1 cellular context compared by ENCODE assay signal in the genomic region with DNA sequence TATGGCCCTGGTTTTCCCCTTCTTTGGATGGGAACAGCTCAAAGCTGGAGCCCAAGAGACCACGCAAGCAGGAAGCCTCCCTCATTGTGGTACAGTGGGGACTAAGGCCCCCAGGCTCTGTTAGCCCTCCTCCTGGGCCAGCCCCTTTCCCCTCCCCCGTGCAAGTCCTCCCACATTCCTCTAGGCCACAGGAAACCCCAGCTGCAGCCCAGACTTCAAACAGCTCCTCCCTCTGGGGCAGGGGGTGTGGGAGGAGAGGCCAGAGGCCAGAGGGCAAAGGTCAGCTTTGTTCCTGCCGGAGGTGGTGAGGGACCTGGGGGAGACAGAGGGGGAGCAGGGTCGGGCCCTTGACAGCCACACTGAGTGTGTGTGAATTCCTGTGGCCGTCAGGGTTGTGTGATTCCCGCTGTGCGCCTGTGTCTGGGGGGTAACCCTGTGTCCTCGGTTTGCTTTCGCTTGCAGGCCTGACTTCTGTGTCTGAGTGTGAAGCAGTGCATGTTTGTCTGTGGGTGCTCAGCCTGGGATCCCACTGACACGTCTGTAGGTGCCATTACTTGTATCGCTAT.
TF ChIP-seq lines count a peak whose summit lies in the region.

No MANE protein-coding gene starts in this region.

TF ChIP-seq in K562, 482 proteins besides CTCF, POLR2A, EP300 and RAD21 (continues in another document):
- TF ChIP-seq, protein P1, sequence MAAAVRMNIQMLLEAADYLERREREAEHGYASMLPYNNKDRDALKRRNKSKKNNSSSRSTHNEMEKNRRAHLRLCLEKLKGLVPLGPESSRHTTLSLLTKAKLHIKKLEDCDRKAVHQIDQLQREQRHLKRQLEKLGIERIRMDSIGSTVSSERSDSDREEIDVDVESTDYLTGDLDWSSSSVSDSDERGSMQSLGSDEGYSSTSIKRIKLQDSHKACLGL (CRISPR knock-in tag; IDR thresholded peaks at IDR 0.05; ENCODE audit: borderline replicate concordance, poor library complexity, severe bottlenecking), result no peak
- TF ChIP-seq TAF9B (IDR thresholded peaks at IDR 0.05; ENCODE audit: partially characterized antibody), result no peak
- TF ChIP-seq PHF8 (IDR thresholded peaks at IDR 0.05; ENCODE audit: borderline replicate concordance, low read length), result peak; percentile 12; the same call in 1 of the 2 replicates
- TF ChIP-seq ZNF699 (CRISPR knock-in tag; IDR thresholded peaks at IDR 0.05; ENCODE audit: insufficient replicate concordance), result no peak
- TF ChIP-seq GTF2A2 (tag; IDR thresholded peaks at IDR 0.05), result no peak
- no peak; the same call in 1 of the 2 replicates for TF ChIP-seq GABPA (tag; conservative IDR thresholded peaks at IDR 0.05; ENCODE audit: low read depth)
- TF ChIP-seq BRD4 (IDR thresholded peaks at IDR 0.05), result no peak
- peak; percentile 15; the same call in 1 of the 2 replicates for TF ChIP-seq JUND (IDR thresholded peaks at IDR 0.05; ENCODE audit: borderline replicate concordance, low read depth, low read length)
- no peak; the same call in 2 of the 3 replicates for TF ChIP-seq JUND (tag; IDR thresholded peaks at IDR 0.05; ENCODE audit: borderline replicate concordance, low read depth, low read length)
- TF ChIP-seq MEIS2 (IDR thresholded peaks at IDR 0.05; ENCODE audit: partially characterized antibody), result no peak
- no peak for TF ChIP-seq ADNP (tag; IDR thresholded peaks at IDR 0.05)
- TF ChIP-seq TOE1 (IDR thresholded peaks at IDR 0.05; ENCODE audit: borderline replicate concordance), result no peak
- no peak for TF ChIP-seq TOE1 (CRISPR knock-in tag; IDR thresholded peaks at IDR 0.05; ENCODE audit: borderline replicate concordance, low read depth)
- TF ChIP-seq NR2C1 (IDR thresholded peaks at IDR 0.05), result peak; percentile 98
- TF ChIP-seq NR2C1 (tag; IDR thresholded peaks at IDR 0.05), result peak; percentile 99
- TF ChIP-seq NR4A1 (CRISPR knock-in tag; IDR thresholded peaks at IDR 0.05), result no peak
- no peak for TF ChIP-seq NR4A1 (tag; IDR thresholded peaks at IDR 0.05)
- no peak for TF ChIP-seq COPS2 (conservative IDR thresholded peaks at IDR 0.05)
- no peak for TF ChIP-seq STAG1 (CRISPR knock-in tag; IDR thresholded peaks at IDR 0.05; ENCODE audit: borderline replicate concordance)
- no peak for TF ChIP-seq KDM5B (IDR thresholded peaks at IDR 0.05; ENCODE audit: insufficient replicate concordance, low read depth, low read length)
- no peak for TF ChIP-seq CEBPG (CRISPR knock-in tag; IDR thresholded peaks at IDR 0.05)
- TF ChIP-seq CEBPG (tag; conservative IDR thresholded peaks at IDR 0.05 in 1 of 2, IDR thresholded peaks at IDR 0.05 in 1 of 2), result no peak
- no peak for TF ChIP-seq ZNF324 (CRISPR knock-in tag; IDR thresholded peaks at IDR 0.05)
- TF ChIP-seq, protein P2, sequence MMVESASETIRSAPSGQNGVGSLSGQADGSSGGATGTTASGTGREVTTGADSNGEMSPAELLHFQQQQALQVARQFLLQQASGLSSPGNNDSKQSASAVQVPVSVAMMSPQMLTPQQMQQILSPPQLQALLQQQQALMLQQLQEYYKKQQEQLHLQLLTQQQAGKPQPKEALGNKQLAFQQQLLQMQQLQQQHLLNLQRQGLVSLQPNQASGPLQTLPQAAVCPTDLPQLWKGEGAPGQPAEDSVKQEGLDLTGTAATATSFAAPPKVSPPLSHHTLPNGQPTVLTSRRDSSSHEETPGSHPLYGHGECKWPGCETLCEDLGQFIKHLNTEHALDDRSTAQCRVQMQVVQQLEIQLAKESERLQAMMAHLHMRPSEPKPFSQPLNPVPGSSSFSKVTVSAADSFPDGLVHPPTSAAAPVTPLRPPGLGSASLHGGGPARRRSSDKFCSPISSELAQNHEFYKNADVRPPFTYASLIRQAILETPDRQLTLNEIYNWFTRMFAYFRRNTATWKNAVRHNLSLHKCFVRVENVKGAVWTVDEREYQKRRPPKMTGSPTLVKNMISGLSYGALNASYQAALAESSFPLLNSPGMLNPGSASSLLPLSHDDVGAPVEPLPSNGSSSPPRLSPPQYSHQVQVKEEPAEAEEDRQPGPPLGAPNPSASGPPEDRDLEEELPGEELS (CRISPR knock-in tag; IDR thresholded peaks at IDR 0.05; ENCODE audit: borderline replicate concordance), result no peak
- no peak for TF ChIP-seq RB1 (IDR thresholded peaks at IDR 0.05; ENCODE audit: low read depth)
- 0 out of 2 replicates have a peak, but pooled peaks have one; percentile 15 for TF ChIP-seq RBFOX2 (IDR thresholded peaks at IDR 0.05; ENCODE audit: low read depth, low read length)
- TF ChIP-seq MTA3 (IDR thresholded peaks at IDR 0.05; ENCODE audit: borderline replicate concordance), result no peak
- TF ChIP-seq TAF7 (tag; IDR thresholded peaks at IDR 0.05), result no peak
- no peak for TF ChIP-seq OTX1 (CRISPR knock-in tag; IDR thresholded peaks at IDR 0.05)
- peak; percentile 27; the same call in 1 of the 2 replicates for TF ChIP-seq NCOR1 (IDR thresholded peaks at IDR 0.05)
- 0 out of 2 replicates have a peak, but pooled peaks have one; percentile 21 for TF ChIP-seq MECOM (CRISPR knock-in tag; IDR thresholded peaks at IDR 0.05)
- no peak for TF ChIP-seq HCFC1 (IDR thresholded peaks at IDR 0.05; ENCODE audit: low read depth, low read length)
- TF ChIP-seq PCBP2 (IDR thresholded peaks at IDR 0.05; ENCODE audit: low read depth, low read length, poor library complexity, severe bottlenecking), result no peak
- no peak for TF ChIP-seq SIX5 (IDR thresholded peaks at IDR 0.05; ENCODE audit: borderline replicate concordance in 1 of 2, insufficient read depth in 1 of 2, low read depth in 1 of 2, low read length in 2 of 2)
- TF ChIP-seq SREBF2 (CRISPR knock-in tag; IDR thresholded peaks at IDR 0.05), result no peak
- TF ChIP-seq, protein P3, sequence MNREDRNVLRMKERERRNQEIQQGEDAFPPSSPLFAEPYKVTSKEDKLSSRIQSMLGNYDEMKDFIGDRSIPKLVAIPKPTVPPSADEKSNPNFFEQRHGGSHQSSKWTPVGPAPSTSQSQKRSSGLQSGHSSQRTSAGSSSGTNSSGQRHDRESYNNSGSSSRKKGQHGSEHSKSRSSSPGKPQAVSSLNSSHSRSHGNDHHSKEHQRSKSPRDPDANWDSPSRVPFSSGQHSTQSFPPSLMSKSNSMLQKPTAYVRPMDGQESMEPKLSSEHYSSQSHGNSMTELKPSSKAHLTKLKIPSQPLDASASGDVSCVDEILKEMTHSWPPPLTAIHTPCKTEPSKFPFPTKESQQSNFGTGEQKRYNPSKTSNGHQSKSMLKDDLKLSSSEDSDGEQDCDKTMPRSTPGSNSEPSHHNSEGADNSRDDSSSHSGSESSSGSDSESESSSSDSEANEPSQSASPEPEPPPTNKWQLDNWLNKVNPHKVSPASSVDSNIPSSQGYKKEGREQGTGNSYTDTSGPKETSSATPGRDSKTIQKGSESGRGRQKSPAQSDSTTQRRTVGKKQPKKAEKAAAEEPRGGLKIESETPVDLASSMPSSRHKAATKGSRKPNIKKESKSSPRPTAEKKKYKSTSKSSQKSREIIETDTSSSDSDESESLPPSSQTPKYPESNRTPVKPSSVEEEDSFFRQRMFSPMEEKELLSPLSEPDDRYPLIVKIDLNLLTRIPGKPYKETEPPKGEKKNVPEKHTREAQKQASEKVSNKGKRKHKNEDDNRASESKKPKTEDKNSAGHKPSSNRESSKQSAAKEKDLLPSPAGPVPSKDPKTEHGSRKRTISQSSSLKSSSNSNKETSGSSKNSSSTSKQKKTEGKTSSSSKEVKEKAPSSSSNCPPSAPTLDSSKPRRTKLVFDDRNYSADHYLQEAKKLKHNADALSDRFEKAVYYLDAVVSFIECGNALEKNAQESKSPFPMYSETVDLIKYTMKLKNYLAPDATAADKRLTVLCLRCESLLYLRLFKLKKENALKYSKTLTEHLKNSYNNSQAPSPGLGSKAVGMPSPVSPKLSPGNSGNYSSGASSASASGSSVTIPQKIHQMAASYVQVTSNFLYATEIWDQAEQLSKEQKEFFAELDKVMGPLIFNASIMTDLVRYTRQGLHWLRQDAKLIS (CRISPR knock-in tag; IDR thresholded peaks at IDR 0.05), result no peak
- TF ChIP-seq, protein P4, sequence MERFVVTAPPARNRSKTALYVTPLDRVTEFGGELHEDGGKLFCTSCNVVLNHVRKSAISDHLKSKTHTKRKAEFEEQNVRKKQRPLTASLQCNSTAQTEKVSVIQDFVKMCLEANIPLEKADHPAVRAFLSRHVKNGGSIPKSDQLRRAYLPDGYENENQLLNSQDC (CRISPR knock-in tag; IDR thresholded peaks at IDR 0.05), result no peak
- TF ChIP-seq HDAC1 (IDR thresholded peaks at IDR 0.05), result peak in 1 of 2 experiments; percentile 45; a peak in 1 of 4 replicates
- TF ChIP-seq GABPB2 (CRISPR knock-in tag; conservative IDR thresholded peaks at IDR 0.05), result no peak
- TF ChIP-seq CBFA2T2 (conservative IDR thresholded peaks at IDR 0.05), result peak; percentile 33; the same call in 1 of the 2 replicates
- TF ChIP-seq, protein P5, sequence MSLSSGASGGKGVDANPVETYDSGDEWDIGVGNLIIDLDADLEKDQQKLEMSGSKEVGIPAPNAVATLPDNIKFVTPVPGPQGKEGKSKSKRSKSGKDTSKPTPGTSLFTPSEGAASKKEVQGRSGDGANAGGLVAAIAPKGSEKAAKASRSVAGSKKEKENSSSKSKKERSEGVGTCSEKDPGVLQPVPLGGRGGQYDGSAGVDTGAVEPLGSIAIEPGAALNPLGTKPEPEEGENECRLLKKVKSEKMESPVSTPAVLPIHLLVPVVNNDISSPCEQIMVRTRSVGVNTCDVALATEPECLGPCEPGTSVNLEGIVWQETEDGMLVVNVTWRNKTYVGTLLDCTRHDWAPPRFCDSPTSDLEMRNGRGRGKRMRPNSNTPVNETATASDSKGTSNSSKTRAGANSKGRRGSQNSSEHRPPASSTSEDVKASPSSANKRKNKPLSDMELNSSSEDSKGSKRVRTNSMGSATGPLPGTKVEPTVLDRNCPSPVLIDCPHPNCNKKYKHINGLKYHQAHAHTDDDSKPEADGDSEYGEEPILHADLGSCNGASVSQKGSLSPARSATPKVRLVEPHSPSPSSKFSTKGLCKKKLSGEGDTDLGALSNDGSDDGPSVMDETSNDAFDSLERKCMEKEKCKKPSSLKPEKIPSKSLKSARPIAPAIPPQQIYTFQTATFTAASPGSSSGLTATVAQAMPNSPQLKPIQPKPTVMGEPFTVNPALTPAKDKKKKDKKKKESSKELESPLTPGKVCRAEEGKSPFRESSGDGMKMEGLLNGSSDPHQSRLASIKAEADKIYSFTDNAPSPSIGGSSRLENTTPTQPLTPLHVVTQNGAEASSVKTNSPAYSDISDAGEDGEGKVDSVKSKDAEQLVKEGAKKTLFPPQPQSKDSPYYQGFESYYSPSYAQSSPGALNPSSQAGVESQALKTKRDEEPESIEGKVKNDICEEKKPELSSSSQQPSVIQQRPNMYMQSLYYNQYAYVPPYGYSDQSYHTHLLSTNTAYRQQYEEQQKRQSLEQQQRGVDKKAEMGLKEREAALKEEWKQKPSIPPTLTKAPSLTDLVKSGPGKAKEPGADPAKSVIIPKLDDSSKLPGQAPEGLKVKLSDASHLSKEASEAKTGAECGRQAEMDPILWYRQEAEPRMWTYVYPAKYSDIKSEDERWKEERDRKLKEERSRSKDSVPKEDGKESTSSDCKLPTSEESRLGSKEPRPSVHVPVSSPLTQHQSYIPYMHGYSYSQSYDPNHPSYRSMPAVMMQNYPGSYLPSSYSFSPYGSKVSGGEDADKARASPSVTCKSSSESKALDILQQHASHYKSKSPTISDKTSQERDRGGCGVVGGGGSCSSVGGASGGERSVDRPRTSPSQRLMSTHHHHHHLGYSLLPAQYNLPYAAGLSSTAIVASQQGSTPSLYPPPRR (CRISPR knock-in tag; IDR thresholded peaks at IDR 0.05; ENCODE audit: borderline replicate concordance), result no peak
- TF ChIP-seq KLF13 (tag; IDR thresholded peaks at IDR 0.05; ENCODE audit: borderline replicate concordance, low read depth), result peak; percentile 37; the same call in 1 of the 2 replicates
- TF ChIP-seq, protein P6, sequence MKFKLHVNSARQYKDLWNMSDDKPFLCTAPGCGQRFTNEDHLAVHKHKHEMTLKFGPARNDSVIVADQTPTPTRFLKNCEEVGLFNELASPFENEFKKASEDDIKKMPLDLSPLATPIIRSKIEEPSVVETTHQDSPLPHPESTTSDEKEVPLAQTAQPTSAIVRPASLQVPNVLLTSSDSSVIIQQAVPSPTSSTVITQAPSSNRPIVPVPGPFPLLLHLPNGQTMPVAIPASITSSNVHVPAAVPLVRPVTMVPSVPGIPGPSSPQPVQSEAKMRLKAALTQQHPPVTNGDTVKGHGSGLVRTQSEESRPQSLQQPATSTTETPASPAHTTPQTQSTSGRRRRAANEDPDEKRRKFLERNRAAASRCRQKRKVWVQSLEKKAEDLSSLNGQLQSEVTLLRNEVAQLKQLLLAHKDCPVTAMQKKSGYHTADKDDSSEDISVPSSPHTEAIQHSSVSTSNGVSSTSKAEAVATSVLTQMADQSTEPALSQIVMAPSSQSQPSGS (CRISPR knock-in tag; IDR thresholded peaks at IDR 0.05), result no peak
- no peak for TF ChIP-seq ZFPM2 (CRISPR knock-in tag; IDR thresholded peaks at IDR 0.05)
- TF ChIP-seq ZNF3 (CRISPR knock-in tag; IDR thresholded peaks at IDR 0.05), result no peak
- TF ChIP-seq PPARD (CRISPR knock-in tag; IDR thresholded peaks at IDR 0.05), result no peak
- no peak for TF ChIP-seq ZNF316 (IDR thresholded peaks at IDR 0.05)
- no peak for TF ChIP-seq HDAC3 (IDR thresholded peaks at IDR 0.05; ENCODE audit: borderline replicate concordance, partially characterized antibody)
- TF ChIP-seq SAFB (IDR thresholded peaks at IDR 0.05; ENCODE audit: borderline replicate concordance, low read depth, low read length), result no peak
- TF ChIP-seq, protein P7, sequence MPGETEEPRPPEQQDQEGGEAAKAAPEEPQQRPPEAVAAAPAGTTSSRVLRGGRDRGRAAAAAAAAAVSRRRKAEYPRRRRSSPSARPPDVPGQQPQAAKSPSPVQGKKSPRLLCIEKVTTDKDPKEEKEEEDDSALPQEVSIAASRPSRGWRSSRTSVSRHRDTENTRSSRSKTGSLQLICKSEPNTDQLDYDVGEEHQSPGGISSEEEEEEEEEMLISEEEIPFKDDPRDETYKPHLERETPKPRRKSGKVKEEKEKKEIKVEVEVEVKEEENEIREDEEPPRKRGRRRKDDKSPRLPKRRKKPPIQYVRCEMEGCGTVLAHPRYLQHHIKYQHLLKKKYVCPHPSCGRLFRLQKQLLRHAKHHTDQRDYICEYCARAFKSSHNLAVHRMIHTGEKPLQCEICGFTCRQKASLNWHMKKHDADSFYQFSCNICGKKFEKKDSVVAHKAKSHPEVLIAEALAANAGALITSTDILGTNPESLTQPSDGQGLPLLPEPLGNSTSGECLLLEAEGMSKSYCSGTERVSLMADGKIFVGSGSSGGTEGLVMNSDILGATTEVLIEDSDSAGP (CRISPR knock-in tag; IDR thresholded peaks at IDR 0.05), result no peak
- TF ChIP-seq, protein P8, sequence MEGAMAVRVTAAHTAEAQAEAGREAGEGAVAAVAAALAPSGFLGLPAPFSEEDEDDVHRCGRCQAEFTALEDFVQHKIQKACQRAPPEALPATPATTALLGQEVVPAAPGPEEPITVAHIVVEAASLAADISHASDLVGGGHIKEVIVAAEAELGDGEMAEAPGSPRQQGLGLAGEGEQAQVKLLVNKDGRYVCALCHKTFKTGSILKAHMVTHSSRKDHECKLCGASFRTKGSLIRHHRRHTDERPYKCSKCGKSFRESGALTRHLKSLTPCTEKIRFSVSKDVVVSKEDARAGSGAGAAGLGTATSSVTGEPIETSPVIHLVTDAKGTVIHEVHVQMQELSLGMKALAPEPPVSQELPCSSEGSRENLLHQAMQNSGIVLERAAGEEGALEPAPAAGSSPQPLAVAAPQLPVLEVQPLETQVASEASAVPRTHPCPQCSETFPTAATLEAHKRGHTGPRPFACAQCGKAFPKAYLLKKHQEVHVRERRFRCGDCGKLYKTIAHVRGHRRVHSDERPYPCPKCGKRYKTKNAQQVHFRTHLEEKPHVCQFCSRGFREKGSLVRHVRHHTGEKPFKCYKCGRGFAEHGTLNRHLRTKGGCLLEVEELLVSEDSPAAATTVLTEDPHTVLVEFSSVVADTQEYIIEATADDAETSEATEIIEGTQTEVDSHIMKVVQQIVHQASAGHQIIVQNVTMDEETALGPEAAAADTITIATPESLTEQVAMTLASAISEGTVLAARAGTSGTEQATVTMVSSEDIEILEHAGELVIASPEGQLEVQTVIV (CRISPR knock-in tag; IDR thresholded peaks at IDR 0.05; ENCODE audit: borderline replicate concordance), result no peak
